21 cellular contexts compared by ENCODE assay signal in the genomic region with DNA sequence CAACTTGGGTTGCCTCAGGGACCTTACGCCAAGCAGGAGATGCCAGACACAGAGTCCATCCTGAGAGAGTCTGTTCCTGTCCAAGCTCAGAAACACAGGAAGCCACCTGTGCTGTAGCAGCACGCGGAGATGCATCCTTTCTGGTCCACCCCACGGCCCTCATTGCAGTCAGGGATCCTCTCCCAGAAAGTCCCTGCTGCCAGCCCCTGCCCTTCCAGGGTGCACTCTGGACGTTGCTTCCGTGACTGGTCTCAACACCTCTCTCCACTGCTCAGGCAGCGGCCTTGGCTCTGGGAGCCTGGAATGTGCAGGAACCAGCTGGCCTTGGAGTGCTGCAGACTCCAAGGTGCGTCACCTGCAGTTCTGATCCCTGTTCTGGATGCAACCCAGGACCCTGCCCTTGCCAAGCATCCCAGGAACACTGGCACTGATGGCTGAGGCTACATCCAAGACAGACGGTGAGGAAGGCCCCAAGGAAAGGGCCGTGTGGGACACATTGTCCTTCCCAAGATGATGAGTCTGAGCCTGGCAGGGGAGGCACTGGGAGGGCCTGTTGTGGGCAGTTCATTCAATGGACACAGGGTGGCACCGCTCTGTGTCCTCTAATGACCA.
"Had no signal": no experiment of that assay in that cellular context is flagged by ENCODE, and none has a peak within 500 bp of the region (broad histone marks: within the 10 kb centered on the region; RNA-seq: fewer than 3 reads in every experiment).

No MANE protein-coding gene starts in this region.

- DNase-seq: activated CD4-positive, alpha-beta memory T cell treated with anti-CD3 and anti-CD28 coated beads, Interleukin-2, amount 10 ng/mL, durations not matched to agents 7 days and 5 days; activated CD4-positive, alpha-beta T cell treated with anti-CD3 and anti-CD28 coated beads for 48 hours; activated CD4-positive, CD25-positive, alpha-beta regulatory T cell; activated CD8-positive, alpha-beta memory T cell treated with anti-CD3 and anti-CD28 coated beads, Interleukin-2, amount 10 ng/mL, durations not matched to agents 7 days and 5 days; activated naive CD4-positive, alpha-beta T cell treated with anti-CD3 and anti-CD28 coated beads for 36 hours; anterior cingulate cortex; effector CD8-positive, alpha-beta T cell; mammary epithelial cell; nephron progenitor cell; occipital lobe; stimulated activated CD4-positive, alpha-beta T cell treated with anti-CD3 and anti-CD28 coated beads, Interleukin-12 subunit alpha, Interleukin-12 subunit beta, amount 100 ng/mL, for 4 hours; stimulated activated CD4-positive, alpha-beta T cell treated with anti-CD3 and anti-CD28 coated beads, Interleukin-1b, Interleukin-23, amount 100 ng/mL, for 48 hours; stimulated activated CD8-positive, alpha-beta memory T cell treated with anti-CD3 and anti-CD28 coated beads, Interleukin-4, amount 100 ng/mL, for 48 hours; stimulated activated naive CD4-positive, alpha-beta T cell treated with Interleukin-2 at 50 U/mL for 16 hours; T-helper 1 cell; T-helper 9 cell; transverse colon had no signal

- ATAC-seq: activated CD8-positive, alpha-beta memory T cell treated with anti-CD3 and anti-CD28 coated beads, Interleukin-2, amount 10 ng/mL, durations not matched to agents 7 days and 5 days; activated T-helper 17 cell treated with anti-CD3 and anti-CD28 coated beads, Interleukin-2, amount 50 U/mL, for 72 hours had no signal

- H3K27ac ChIP-seq: hepatocyte had no signal

- H3K4me3 Mint-ChIP-seq: activated CD4-positive, alpha-beta memory T cell treated with anti-CD3 and anti-CD28 coated beads, Interleukin-2, amount 10 ng/mL, durations not matched to agents 7 days and 5 days; activated CD8-positive, alpha-beta memory T cell treated with anti-CD3 and anti-CD28 coated beads, Interleukin-2, amount 10 ng/mL, durations not matched to agents 7 days and 5 days; activated naive CD4-positive, alpha-beta T cell treated with anti-CD3 and anti-CD28 coated beads for 36 hours; activated T-helper 17 cell treated with anti-CD3 and anti-CD28 coated beads, Interleukin-2, amount 50 U/mL, for 72 hours; dendritic cell treated with granulocyte-macrophage colony-stimulating factor and Interleukin-4, amounts not matched to agents 40 ng/mL and 50 ng/mL, for 4 days; nephron progenitor cell had no signal

- H3K36me3 ChIP-seq: esophagus muscularis mucosa, transverse colon had no signal

- H3K4me3 ChIP-seq: esophagus muscularis mucosa, hepatocyte, transverse colon had no signal

- H3K4me1 Mint-ChIP-seq: activated CD8-positive, alpha-beta memory T cell treated with anti-CD3 and anti-CD28 coated beads, Interleukin-2, amount 10 ng/mL, durations not matched to agents 7 days and 5 days; activated T-helper 17 cell treated with anti-CD3 and anti-CD28 coated beads, Interleukin-2, amount 50 U/mL, for 72 hours had no signal

- H3K27me3 ChIP-seq: esophagus muscularis mucosa, hepatocyte, transverse colon had no signal
